In genomic region chr19:41399091-41399490, GRCh38 we compare ENCODE assay signal across 1 cellular context.
TF ChIP-seq lines count a peak whose summit lies in the region.

No MANE protein-coding gene starts in this region.

TF ChIP-seq in H1, 55 proteins besides CTCF, POLR2A, EP300 and RAD21:
- TF ChIP-seq SIX5 (IDR thresholded peaks at IDR 0.05; ENCODE audit: low read depth, low read length) (no peak), TBP (IDR thresholded peaks at IDR 0.05; ENCODE audit: low read depth, low read length) (no peak), SAP30 (IDR thresholded peaks at IDR 0.05; ENCODE audit: insufficient read depth, insufficient replicate concordance, low read length) (no peak), SIN3A (conservative IDR thresholded peaks at IDR 0.05 in 1 of 2, IDR thresholded peaks at IDR 0.05 in 1 of 2; ENCODE audit: low read depth in 1 of 2, low read length in 2 of 2) (no peak), SUZ12 (IDR thresholded peaks at IDR 0.05; ENCODE audit: low read length) (no peak), CHD2 (IDR thresholded peaks at IDR 0.05; ENCODE audit: low read length) (no peak), BACH1 (IDR thresholded peaks at IDR 0.05; ENCODE audit: low read length) (no peak), USF2 (IDR thresholded peaks at IDR 0.05; ENCODE audit: low read length) (no peak), TAF1 (IDR thresholded peaks at IDR 0.05; ENCODE audit: low read depth, low read length) (no peak), CHD1 (IDR thresholded peaks at IDR 0.05; ENCODE audit: low read depth, low read length) (no peak), JUND (IDR thresholded peaks at IDR 0.05; ENCODE audit: low read length) (no peak), CREB1 (IDR thresholded peaks at IDR 0.05) (no peak), EGR1 (IDR thresholded peaks at IDR 0.05; ENCODE audit: borderline replicate concordance, low read depth, low read length) (no peak), FOSL1 (IDR thresholded peaks at IDR 0.05; ENCODE audit: insufficient read depth, low read depth, low read length) (no peak), CEBPB (IDR thresholded peaks at IDR 0.05; ENCODE audit: low read depth, low read length) (no peak), ZNF274 (IDR thresholded peaks at IDR 0.05; ENCODE audit: borderline replicate concordance, extremely low read depth, low read length) (no peak), ATF2 (IDR thresholded peaks at IDR 0.05; ENCODE audit: low read length) (no peak), TCF12 (IDR thresholded peaks at IDR 0.05; ENCODE audit: low read depth, low read length) (no peak), KDM4A (IDR thresholded peaks at IDR 0.05; ENCODE audit: low read depth, low read length, severe bottlenecking) (no peak)
